ENCODE assay signal across 8 cellular contexts in genomic region chr16:5207862-5208498, GRCh38.
DNase-seq lines count a peak whose midpoint lies in the region; ATAC-seq and TF ChIP-seq lines count a peak whose summit lies in the region.
"Not testable (repeated sequence)": the region's sequence is repeated elsewhere in the genome, so short reads cannot be mapped to it uniquely, and the experiment has no call there.

No MANE protein-coding gene starts in this region.

- H3K9me1 ChIP-seq in IMR-90 (ENCODE audit: insufficient read depth, low read length), result not testable (repeated sequence)

- not testable (repeated sequence) for H2AK5ac ChIP-seq in IMR-90 (ENCODE audit: low read depth, low read length); mesendoderm (ENCODE audit: low read length)

- not testable (repeated sequence) for H3K36me3 ChIP-seq in A673 (ENCODE audit: insufficient read depth, low read length, poor library complexity, severe bottlenecking); GM06990 (ENCODE audit: control insufficient read depth, insufficient read depth, low read length); IMR-90 (ENCODE audit: control insufficient read depth, insufficient read depth, low read length); mesendoderm (ENCODE audit: control insufficient read depth, insufficient read depth, low read length)

- not testable (repeated sequence) for H3K4ac ChIP-seq in IMR-90 (ENCODE audit: low read depth, low read length); mesendoderm (ENCODE audit: low read depth, low read length)

- H3K9ac ChIP-seq in IMR-90 (ENCODE audit: low read depth, low read length); mesendoderm (ENCODE audit: low read length): not testable (repeated sequence)

- not testable (repeated sequence) for H4K91ac ChIP-seq in IMR-90 (ENCODE audit: insufficient read depth, low read depth, low read length)

- dilution Hi-C loops in IMR-90 (cut with HindIII; ENCODE audit: low sequenced_read_pairs, unreplicated experiment), result not testable (repeated sequence)

- not testable (repeated sequence) for H4K5ac ChIP-seq in IMR-90 (ENCODE audit: low read depth, low read length); mesendoderm (ENCODE audit: low read length)

- not testable (repeated sequence) for H2BK15ac ChIP-seq in IMR-90 (ENCODE audit: low read depth, low read length); mesendoderm (replicated peaks; ENCODE audit: low read depth)

- H3K56ac ChIP-seq in IMR-90 (ENCODE audit: extremely low read depth, insufficient read depth, low read length); mesendoderm (ENCODE audit: low read length): not testable (repeated sequence)

- not testable (repeated sequence) for H2AFZ ChIP-seq in IMR-90 (replicated peaks; ENCODE audit: low read length, poor library complexity)

- H3K9me3 Mint-ChIP-seq in WTC11, result peaks cover 27% of the 10 kb centered on the region

- H3K79me2 ChIP-seq in mesendoderm (ENCODE audit: control insufficient read depth, insufficient read depth, low read length), result not testable (repeated sequence)

- H3K27me3 Mint-ChIP-seq in WTC11 (ENCODE audit: low read depth), result peaks cover 45% of the 10 kb centered on the region

- H3K9me3 ChIP-seq in A673 (ENCODE audit: low read depth, low read length, poor library complexity, severe bottlenecking); IMR-90 (ENCODE audit: control insufficient read depth, insufficient read depth, low read length): not testable (repeated sequence)

- intact Hi-C loops in A673 (cut with micrococcal nuclease; ENCODE audit: unreplicated experiment); IMR-90 (cut with micrococcal nuclease): not testable (repeated sequence)

- H3K4me2 ChIP-seq in IMR-90 (ENCODE audit: low read depth, low read length); mesendoderm (ENCODE audit: low read length): not testable (repeated sequence)

- H3K23ac ChIP-seq in IMR-90 (ENCODE audit: low read depth, low read length); mesendoderm (ENCODE audit: low read length): not testable (repeated sequence)

- POLR2A ChIA-PET in A673 (lab: Charles Lee; ENCODE audit: low non-redundant PET); IMR-90 (lab: Charles Lee; ENCODE audit: unreplicated experiment); WTC11 (lab: Charles Lee): not testable (repeated sequence)

- TF ChIP-seq RAD21 in IMR-90 (IDR thresholded peaks at IDR 0.05; ENCODE audit: low read length), result not testable (repeated sequence)

- H2AK9ac ChIP-seq in IMR-90 (replicated peaks; ENCODE audit: low read depth, low read length, poor library complexity), result not testable (repeated sequence)

- not testable (repeated sequence) for H3K18ac ChIP-seq in IMR-90 (ENCODE audit: low read depth, low read length); mesendoderm (ENCODE audit: low read length)

- not testable (repeated sequence) for ATAC-seq in IMR-90 (ENCODE audit: low read depth); WTC11

- TF ChIP-seq CTCF in A673 (conservative IDR thresholded peaks at IDR 0.05; ENCODE audit: low read depth, low read length); GM06990 (IDR thresholded peaks at IDR 0.05; ENCODE audit: insufficient read depth, low read length, poor library complexity, severe bottlenecking); IMR-90 (conservative IDR thresholded peaks at IDR 0.05; ENCODE audit: low read depth, low read length); WTC11 (IDR thresholded peaks at IDR 0.05); fibroblast of mammary gland (conservative IDR thresholded peaks at IDR 0.05; ENCODE audit: control insufficient read depth, insufficient read depth, low read depth, low read length): not testable (repeated sequence)

- not testable (repeated sequence) for H4K8ac ChIP-seq in IMR-90 (ENCODE audit: low read depth in 2 of 2, low read length in 2 of 2); mesendoderm (ENCODE audit: low read depth, low read length)

- H3K79me1 ChIP-seq in IMR-90 (ENCODE audit: low read depth in 1 of 2, low read length in 2 of 2); mesendoderm (ENCODE audit: low read length): not testable (repeated sequence)

- H2BK120ac ChIP-seq in IMR-90 (ENCODE audit: low read depth, low read length); mesendoderm (ENCODE audit: low read depth, low read length): not testable (repeated sequence)

- in situ Hi-C loops in IMR-90 (cut with MboI; ENCODE audit: low sequenced_read_pairs), result not testable (repeated sequence)

- not testable (repeated sequence) for BruUV-seq in A673 (replicated peaks; lab: Mats Ljungman, UMichigan); IMR-90 (replicated peaks; lab: Mats Ljungman, UMichigan)

- H3K4me1 Mint-ChIP-seq in WTC11, result peaks cover 23% of the 10 kb centered on the region

- not testable (repeated sequence) for H3K4me3 ChIP-seq in A673 (ENCODE audit: low read depth, low read length, poor library complexity, severe bottlenecking); GM06990 (replicated peaks; ENCODE audit: low read depth, low read length); IMR-90 (ENCODE audit: insufficient read depth, low read depth, low read length); fibroblast of mammary gland (ENCODE audit: control insufficient read depth, low read depth, low read length); mesendoderm (ENCODE audit: low read length)

- not testable (repeated sequence) for H3K4me3 Mint-ChIP-seq in WTC11

- not testable (repeated sequence) for H4K20me1 ChIP-seq in IMR-90 (ENCODE audit: insufficient read depth, low read length)

- TF ChIP-seq POLR2A in IMR-90 (IDR thresholded peaks at IDR 0.05; ENCODE audit: low read depth, low read length), result not testable (repeated sequence)

- H2BK20ac ChIP-seq in IMR-90 (ENCODE audit: low read depth, low read length), result not testable (repeated sequence)

- WGBS in IMR-90 (ENCODE audit: extremely low coverage in 2 of 2, insufficient read length in 1 of 2), 2 experiments, result no CpG with 5 or more reads among the region's 1 CpG
- WGBS in mesendoderm (ENCODE audit: extremely low coverage, insufficient coverage, low lambda C conversion rate), result no CpG with 5 or more reads among the region's 1 CpG

- H3K27me3 ChIP-seq in A673 (replicated peaks; ENCODE audit: insufficient read depth, low read depth, low read length, poor library complexity); GM06990 (replicated peaks; ENCODE audit: control insufficient read depth, insufficient read depth, low read length); IMR-90 (ENCODE audit: control insufficient read depth, insufficient read depth, low read length); mesendoderm (ENCODE audit: insufficient read depth, low read length, poor library complexity): not testable (repeated sequence)

- not testable (repeated sequence) for H3K14ac ChIP-seq in IMR-90 (replicated peaks; ENCODE audit: low read depth, low read length)

- H2BK5ac ChIP-seq in IMR-90 (ENCODE audit: low read depth, low read length, poor library complexity, severe bottlenecking); mesendoderm (ENCODE audit: low read length): not testable (repeated sequence)

- CTCF ChIA-PET in A673 (lab: Charles Lee); IMR-90 (lab: Yijun Ruan, JAX); WTC11 (lab: Charles Lee): not testable (repeated sequence)

- DNase-seq in A673 (ENCODE audit: low spot score), result peak; percentile 38
- DNase-seq in GM06990 (ENCODE audit: extremely low read depth, insufficient read length), result peak; percentile 13
- not testable (repeated sequence) for DNase-seq in IMR-90; WTC11 (ENCODE audit: low spot score)
- DNase-seq in NCI-H2196 (lab: John Stamatoyannopoulos, UW; ENCODE audit: unreplicated experiment), result peak; percentile 9
- DNase-seq in RKO (ENCODE audit: low spot score), result peak; percentile 56
- DNase-seq in fibroblast of mammary gland (ENCODE audit: low read depth), result peak; percentile 8
- peak; percentile 87 for DNase-seq in mesendoderm

- H3K27ac ChIP-seq in A673 (ENCODE audit: low read depth, low read length, poor library complexity, severe bottlenecking); IMR-90 (ENCODE audit: insufficient read depth, low read length); mesendoderm (ENCODE audit: low read depth, low read length): not testable (repeated sequence)

- H3K4me1 ChIP-seq in A673 (ENCODE audit: insufficient read depth, low read length, poor library complexity, severe bottlenecking); IMR-90 (ENCODE audit: control insufficient read depth, insufficient read depth, low read length); mesendoderm (ENCODE audit: control insufficient read depth, low read depth, low read length): not testable (repeated sequence)

- H3K27ac Mint-ChIP-seq in WTC11, result not testable (repeated sequence)

- H3K36me3 Mint-ChIP-seq in WTC11, result peaks cover 13% of the 10 kb centered on the region

TF ChIP-seq in IMR-90, 13 proteins besides CTCF, POLR2A, EP300 and RAD21:
- TF ChIP-seq USF2 (IDR thresholded peaks at IDR 0.05; ENCODE audit: low read depth, low read length), result peak; percentile 6; the same call in 1 of the 2 replicates

TF ChIP-seq in WTC11, 78 proteins besides CTCF, POLR2A, EP300 and RAD21 (continues in another document):
- peak; percentile 91 for TF ChIP-seq USF2 (CRISPR knock-in tag; IDR thresholded peaks at IDR 0.05)
